Comparison of ENCODE assay signal across 9 cellular contexts in the genomic region with DNA sequence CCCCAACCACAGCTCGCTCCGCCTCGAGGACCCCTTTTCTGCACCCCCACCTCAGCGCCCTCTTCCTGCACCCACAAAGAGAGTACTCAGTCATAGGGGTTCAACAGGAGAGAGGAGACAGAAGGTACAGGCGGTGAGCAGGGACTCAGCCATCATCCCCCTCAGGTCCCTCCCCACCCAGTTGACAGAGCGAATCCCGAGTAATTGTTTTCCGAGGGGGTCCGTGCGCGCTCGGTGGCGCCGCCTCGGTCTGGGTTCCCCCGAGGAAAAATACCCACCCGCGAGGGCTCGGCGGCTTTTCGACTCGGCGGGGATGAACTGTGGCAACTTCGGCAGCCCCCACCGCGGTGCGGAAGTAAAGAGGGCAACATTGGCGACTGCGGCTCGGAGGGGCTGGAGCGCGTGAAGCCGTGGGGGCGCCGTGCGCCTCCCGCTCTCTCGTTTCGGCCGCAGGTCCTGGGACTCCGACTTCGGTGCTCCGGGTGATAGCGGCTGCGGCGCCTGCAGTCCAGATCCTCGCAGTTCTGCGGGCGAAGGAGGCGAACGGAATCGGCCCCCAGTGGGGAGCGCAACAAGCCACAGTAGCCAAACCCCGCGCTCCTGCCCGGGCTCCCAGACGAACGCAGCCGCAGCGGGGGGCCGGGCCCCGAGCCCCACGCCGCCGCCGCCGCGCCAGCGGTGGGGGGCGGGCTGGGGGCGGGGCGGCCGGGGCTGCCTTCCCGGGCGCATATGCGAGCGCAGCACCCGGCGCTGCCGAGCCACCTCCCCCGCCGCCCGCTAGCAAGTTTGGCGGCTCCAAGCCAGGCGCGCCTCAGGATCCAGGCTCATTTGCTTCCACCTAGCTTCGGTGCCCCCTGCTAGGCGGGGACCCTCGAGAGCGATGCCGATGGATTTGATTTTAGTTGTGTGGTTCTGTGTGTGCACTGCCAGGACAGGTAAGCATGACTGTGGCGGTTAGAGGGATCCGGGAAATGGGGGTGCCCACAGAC. TPM values are rescaled to one million over a fixed set of nuclear protein-coding genes. Genes with fewer than 3 reads are reported as not detected.
DNase-seq lines count a peak whose midpoint lies in the region; ATAC-seq and TF ChIP-seq lines count a peak whose summit lies in the region.
"Had no signal": no experiment of that assay in that cellular context is flagged by ENCODE, and none has a peak within 500 bp of the region (broad histone marks: within the 10 kb centered on the region; RNA-seq: fewer than 3 reads in every experiment).

Gene NELL1, plus strand, starts transcription at position 743 of the 989 bp plus-strand sequence.

- peak; percentile 12 for DNase-seq in DMS79 treated with DMSO at 0.1 percent for 48 hours (lab: John Stamatoyannopoulos, UW)
- no peak for DNase-seq in DMS79 (lab: John Stamatoyannopoulos, UW)
- peak; percentile 94 for DNase-seq in NCI-H69 (lab: John Stamatoyannopoulos, UW)
- no peak for DNase-seq in iPS DF 6.9 (ENCODE audit: low read depth, low spot score)
- no peak for DNase-seq in sigmoid colon
- DNase-seq in EL, result no peak
- DNase-seq in COLO829 (ENCODE audit: low spot score), result no peak
- DNase-seq: tibial artery had no signal

- TF ChIP-seq CTCF in sigmoid colon (IDR thresholded peaks at IDR 0.05), result no peak

- ATAC-seq in GM18907 (IDR thresholded peaks at IDR 0.05; ENCODE audit: unreplicated experiment), result no peak

- peak within 1 kb of the TSS; percentile 37; the same call in 1 of the 2 replicates for H3K4me3 ChIP-seq in iPS DF 6.9 (ENCODE audit: low read length)
- H3K4me3 ChIP-seq in sigmoid colon, result peak within 1 kb of the TSS in 3 of 4 donors; percentile 7 to 21 (median 12)

- intact Hi-C loops in sigmoid colon (cut with DNase I), result no loop called here

- H3K9me3 ChIP-seq in iPS DF 6.9 (ENCODE audit: control insufficient read depth, insufficient read depth, low read length) (no peaks in the 10 kb centered on the region), sigmoid colon (no peaks in the 10 kb centered on the region)
- H3K9me3 ChIP-seq: tibial artery had no signal

- no peak for TF ChIP-seq EP300 in sigmoid colon (IDR thresholded peaks at IDR 0.05)

- no CpG with 5 or more reads among the region's 93 CpGs for WGBS in iPS DF 6.9 (ENCODE audit: insufficient coverage, insufficient read length)
- WGBS in sigmoid colon, 2 donors, result 1 to 7% methylated on average over 93 of the region's 93 CpGs

- H3K4me1 ChIP-seq in iPS DF 6.9 (ENCODE audit: control insufficient read depth, insufficient read depth, low read length) (no peaks in the 10 kb centered on the region; the same call in 1 of the 2 replicates), sigmoid colon (peaks cover 0 to 16% (median 13%) of the 10 kb centered on the region in 4 donors)

- no peak for TF ChIP-seq POLR2A in sigmoid colon (IDR thresholded peaks at IDR 0.05)

- H3K36me3 ChIP-seq in iPS DF 6.9 (ENCODE audit: control insufficient read depth, insufficient read depth, low read length) (no peaks in the 10 kb centered on the region), sigmoid colon (no peaks in the 10 kb centered on the region)
- H3K36me3 ChIP-seq: tibial artery had no signal

- no peak within 1 kb of the TSS for H3K27ac ChIP-seq in iPS DF 6.9 (ENCODE audit: low read length)
- H3K27ac ChIP-seq in sigmoid colon, result no peak within 1 kb of the TSS
- H3K27ac ChIP-seq: tibial artery had no signal

- H3K27me3 ChIP-seq in iPS DF 6.9 (ENCODE audit: control insufficient read depth, insufficient read depth, low read length), result peaks cover 51% of the 10 kb centered on the region
- H3K27me3 ChIP-seq in sigmoid colon, result peaks cover 15 to 71% (median 42%) of the 10 kb centered on the region in 3 donors

RNA-seq across cellular contexts. Expression of gene NELL1, which starts in this region (rescaled TPM):
- total RNA-seq in sigmoid colon, result 1 to 10 TPM in 1 of 4 donors, under 1 TPM in 2, not detected in 1; 0.55 to 1.1 (median 0.68) TPM
- polyA plus RNA-seq in sigmoid colon, result under 1 TPM in 1 of 3 donors, not detected in 2; 0.34 TPM

Comparison
In these comparisons a context has a peak if more than half of its experiments do, and no peak if none do; other contexts are left out.
1. DNase-seq: peak in DMS79 treated with DMSO at 0.1 percent for 48 hours (single experiment) and NCI-H69 (single experiment); none in DMS79 (single experiment), iPS DF 6.9 (single experiment), sigmoid colon (single experiment), EL (single experiment) and COLO829 (single experiment).